24 cellular contexts compared by ENCODE assay signal in the genomic region with DNA sequence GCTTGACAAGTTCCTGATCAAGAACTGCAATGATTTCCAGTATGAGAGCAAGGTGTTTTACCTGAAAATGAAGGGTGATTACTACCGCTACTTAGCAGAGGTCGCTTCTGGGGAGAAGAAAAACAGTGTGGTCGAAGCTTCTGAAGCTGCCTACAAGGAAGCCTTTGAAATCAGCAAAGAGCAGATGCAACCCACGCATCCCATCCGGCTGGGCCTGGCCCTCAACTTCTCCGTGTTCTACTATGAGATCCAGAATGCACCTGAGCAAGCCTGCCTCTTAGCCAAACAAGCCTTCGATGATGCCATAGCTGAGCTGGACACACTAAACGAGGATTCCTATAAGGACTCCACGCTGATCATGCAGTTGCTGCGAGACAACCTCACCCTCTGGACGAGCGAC. TPM values are rescaled to one million over a fixed set of nuclear protein-coding genes. Genes with fewer than 3 reads are reported as not detected.
DNase-seq lines count a peak whose midpoint lies in the region; ATAC-seq, FAIRE-seq and TF ChIP-seq lines count a peak whose summit lies in the region.
"Had no signal": no experiment of that assay in that cellular context is flagged by ENCODE, and none has a peak within 500 bp of the region (broad histone marks: within the 10 kb centered on the region; RNA-seq: fewer than 3 reads in every experiment).

No MANE protein-coding gene starts in this region.

- H3K4me3 ChIP-seq in CD4-positive, alpha-beta memory T cell (ENCODE audit: low read length in 2 of 2) = no peak overlapping the region
- H3K4me3 ChIP-seq in kidney (ENCODE audit: low read length in 2 of 2) (no peak overlapping the region), GM23338 (no peak overlapping the region)
- H3K4me3 ChIP-seq: A549; BLaER1 treated with 17β-estradiol and CSF1 and Interleukin-3, amounts not matched to agents 10 nM and 100 nM; prostate gland; skin epidermis had no signal

- POLR2A ChIA-PET in CD4-positive, alpha-beta memory T cell (lab: Charles Lee; ENCODE audit: partially characterized antibody) = interaction anchor here (1.2 to 5.4 kb wide), 4 partner anchors 11 to 294 kb away, joined by 4 to 87 read pairs (median 9); partner anchors contain the start of genes PISD and YWHAH

- H3K9ac ChIP-seq in kidney (ENCODE audit: low read length in 2 of 2) = no peak overlapping the region
- H3K9ac ChIP-seq: BLaER1 treated with 17β-estradiol and CSF1 and Interleukin-3, amounts not matched to agents 10 nM and 100 nM had no signal

- no peaks in the 10 kb centered on the region for H3K9me3 ChIP-seq in CD4-positive, alpha-beta memory T cell (ENCODE audit: control insufficient read depth in 1 of 2, low read length in 2 of 2)
- no peaks in the 10 kb centered on the region for H3K9me3 ChIP-seq in kidney (ENCODE audit: control insufficient read depth in 1 of 2, low read length in 2 of 2)
- H3K9me3 ChIP-seq: A549; BLaER1 treated with 17β-estradiol and CSF1 and Interleukin-3, amounts not matched to agents 10 nM and 100 nM; prostate gland had no signal

- H3K27me3 Mint-ChIP-seq in activated CD4-positive, alpha-beta T cell treated with anti-CD3 and anti-CD28 coated beads, Interleukin-2, amount 10 ng/mL, durations not matched to agents 24 days and 14 days = no peaks in the 10 kb centered on the region
- H3K27me3 Mint-ChIP-seq in CD4-positive, alpha-beta memory T cell = no peaks in the 10 kb centered on the region
- peaks cover 2% of the 10 kb centered on the region for H3K27me3 Mint-ChIP-seq in activated T-helper 1 cell treated with anti-CD3 and anti-CD28 coated beads, Interleukin-12 subunit alpha, Interleukin-12 subunit beta, Interleukin-2, Interleukin-4 antibody, amounts not matched to agents 30 ng/mL and 10 ng/mL and 1 ng/mL, durations not matched to agents 14 hours and 24 hours and 36 hours (ENCODE audit: insufficient read depth)
- H3K27me3 Mint-ChIP-seq in GM23338 (ENCODE audit: insufficient read depth, low read depth, poor library complexity) = peaks cover 7% of the 10 kb centered on the region

- no peak overlapping the region for H3K4me2 ChIP-seq in GM23338
- H3K4me2 ChIP-seq: A549; BLaER1 treated with 17β-estradiol and CSF1 and Interleukin-3, amounts not matched to agents 10 nM and 100 nM had no signal

- DNase-seq in activated CD4-positive, alpha-beta T cell treated with anti-CD3 and anti-CD28 coated beads, Interleukin-2, amount 10 ng/mL, durations not matched to agents 24 days and 14 days = no peak
- DNase-seq in activated CD4-positive, alpha-beta T cell treated with anti-CD3 and anti-CD28 coated beads for 48 hours = no peak
- peak in 4 of 5 donors; percentile 24 to 35 (median 30) for DNase-seq in CD4-positive, alpha-beta memory T cell
- DNase-seq in activated T-helper 1 cell treated with anti-CD3 and anti-CD28 coated beads, Interleukin-12 subunit alpha, Interleukin-12 subunit beta, Interleukin-2, Interleukin-4 antibody, amounts not matched to agents 30 ng/mL and 10 ng/mL and 1 ng/mL, durations not matched to agents 14 hours and 24 hours and 36 hours (ENCODE audit: low spot score) = no peak
- peak; percentile 26 for DNase-seq in kidney
- no peak for DNase-seq in GM23338 (ENCODE audit: low spot score)
- DNase-seq: amygdala; effector CD4-positive, alpha-beta T cell; GF-D8; Karpas-422; NCI-H2029 treated with DMSO at 0.1 percent for 48 hours; NCI-H446 treated with DMSO at 0.1 percent for 48 hours; nephron progenitor cell; SHP77; stimulated activated CD4-positive, alpha-beta T cell treated with anti-CD3 and anti-CD28 coated beads, Interleukin-4, amount 100 ng/mL, for 24 hours; substantia nigra had no signal

- ATAC-seq in GM23338 (no peak), HG03457 (IDR thresholded peaks at IDR 0.05; ENCODE audit: unreplicated experiment) (no peak), GM18861 (IDR thresholded peaks at IDR 0.05; ENCODE audit: unreplicated experiment) (no peak)
- ATAC-seq: A549, left colon had no signal

- no peaks in the 10 kb centered on the region for H3K36me3 ChIP-seq in CD4-positive, alpha-beta memory T cell (ENCODE audit: insufficient read depth, low read length)
- peaks cover 7 to 18% of the 10 kb centered on the region in 2 donors for H3K36me3 ChIP-seq in kidney (ENCODE audit: control insufficient read depth in 1 of 2, insufficient read depth in 2 of 2, low read length in 2 of 2)
- peaks cover 12% of the 10 kb centered on the region for H3K36me3 ChIP-seq in GM23338 (ENCODE audit: insufficient read depth)
- H3K36me3 ChIP-seq: prostate gland had no signal

- H3F3A ChIP-seq in GM23338 (replicated peaks; ENCODE audit: low read depth) = peaks cover 10% of the 10 kb centered on the region; the same call in 1 of the 2 replicates

- H3K4me3 Mint-ChIP-seq in activated CD4-positive, alpha-beta T cell treated with anti-CD3 and anti-CD28 coated beads, Interleukin-2, amount 10 ng/mL, durations not matched to agents 24 days and 14 days = no peak overlapping the region
- H3K4me3 Mint-ChIP-seq in CD4-positive, alpha-beta memory T cell = peak overlapping the region; percentile 44 to 70 (median 61)
- no peak overlapping the region for H3K4me3 Mint-ChIP-seq in activated T-helper 1 cell treated with anti-CD3 and anti-CD28 coated beads, Interleukin-12 subunit alpha, Interleukin-12 subunit beta, Interleukin-2, Interleukin-4 antibody, amounts not matched to agents 30 ng/mL and 10 ng/mL and 1 ng/mL, durations not matched to agents 14 hours and 24 hours and 36 hours
- H3K4me3 Mint-ChIP-seq in GM23338 = no peak overlapping the region
- H3K4me3 Mint-ChIP-seq: nephron progenitor cell had no signal

- no peak for FAIRE-seq in kidney (lab: Jason Lieb, UNC)
- FAIRE-seq: A549, H1 had no signal

- peak overlapping the region; percentile 61 for H3K27ac ChIP-seq in CD4-positive, alpha-beta memory T cell (ENCODE audit: low read depth, low read length)
- H3K27ac ChIP-seq in kidney (ENCODE audit: low read depth in 2 of 2, low read length in 2 of 2) = no peak overlapping the region
- no peak overlapping the region for H3K27ac ChIP-seq in GM23338 (ENCODE audit: low read depth)
- H3K27ac ChIP-seq: A549; BLaER1 treated with 17β-estradiol and CSF1 and Interleukin-3, amounts not matched to agents 10 nM and 100 nM; prostate gland had no signal

- peaks cover 49% of the 10 kb centered on the region for H3K36me3 Mint-ChIP-seq in activated CD4-positive, alpha-beta T cell treated with anti-CD3 and anti-CD28 coated beads, Interleukin-2, amount 10 ng/mL, durations not matched to agents 24 days and 14 days (ENCODE audit: low read depth)
- peaks cover 11 to 24% of the 10 kb centered on the region in 2 donors for H3K36me3 Mint-ChIP-seq in CD4-positive, alpha-beta memory T cell
- H3K36me3 Mint-ChIP-seq in activated T-helper 1 cell treated with anti-CD3 and anti-CD28 coated beads, Interleukin-12 subunit alpha, Interleukin-12 subunit beta, Interleukin-2, Interleukin-4 antibody, amounts not matched to agents 30 ng/mL and 10 ng/mL and 1 ng/mL, durations not matched to agents 14 hours and 24 hours and 36 hours (ENCODE audit: low read depth) = peaks cover 38% of the 10 kb centered on the region
- H3K36me3 Mint-ChIP-seq in GM23338 (ENCODE audit: low read depth) = peaks cover 50% of the 10 kb centered on the region

- no peaks in the 10 kb centered on the region for H3K9me2 ChIP-seq in GM23338 (ENCODE audit: insufficient read depth)

- H3K4me1 ChIP-seq in CD4-positive, alpha-beta memory T cell (ENCODE audit: insufficient read depth, low read length) = peaks cover 86% of the 10 kb centered on the region
- H3K4me1 ChIP-seq in kidney (ENCODE audit: control insufficient read depth in 1 of 2, insufficient read depth in 1 of 2, low read depth in 1 of 2, low read length in 2 of 2) (peaks cover 6 to 8% of the 10 kb centered on the region in 2 donors), GM23338 (ENCODE audit: insufficient read depth) (peaks cover 31% of the 10 kb centered on the region)
- H3K4me1 ChIP-seq: prostate gland had no signal

- peaks cover 50% of the 10 kb centered on the region for H3K79me2 ChIP-seq in GM23338 (replicated peaks; ENCODE audit: insufficient read depth)

- CTCF ChIA-PET in CD4-positive, alpha-beta memory T cell (lab: Charles Lee; ENCODE audit: partially characterized antibody) = interaction anchor here (1.0 to 10.4 kb wide), 5 partner anchors 9 to 519 kb away, joined by 3 to 95 read pairs (median 18); partner anchors contain the start of genes FBXO7 and YWHAH

- intact Hi-C loops in activated CD4-positive, alpha-beta T cell treated with anti-CD3 and anti-CD28 coated beads, Interleukin-2, amount 10 ng/mL, durations not matched to agents 24 days and 14 days (cut with micrococcal nuclease) = no loop called here
- intact Hi-C loops in CD4-positive, alpha-beta memory T cell (cut with micrococcal nuclease) = no loop called here
- intact Hi-C loops in activated T-helper 1 cell treated with anti-CD3 and anti-CD28 coated beads, Interleukin-12 subunit alpha, Interleukin-12 subunit beta, Interleukin-2, Interleukin-4 antibody, amounts not matched to agents 30 ng/mL and 10 ng/mL and 1 ng/mL, durations not matched to agents 14 hours and 24 hours and 36 hours (cut with micrococcal nuclease) = no loop called here
- intact Hi-C loops in kidney (cut with DNase I) = no loop called here

- no peaks in the 10 kb centered on the region for H3K27me3 ChIP-seq in CD4-positive, alpha-beta memory T cell (ENCODE audit: insufficient read depth, low read length)
- H3K27me3 ChIP-seq in GM23338 (ENCODE audit: insufficient read depth) = no peaks in the 10 kb centered on the region
- H3K27me3 ChIP-seq: BLaER1 treated with 17β-estradiol and CSF1 and Interleukin-3, amounts not matched to agents 10 nM and 100 nM had no signal

- H3K27ac Mint-ChIP-seq in activated CD4-positive, alpha-beta T cell treated with anti-CD3 and anti-CD28 coated beads, Interleukin-2, amount 10 ng/mL, durations not matched to agents 24 days and 14 days = peak overlapping the region; percentile 70
- H3K27ac Mint-ChIP-seq in CD4-positive, alpha-beta memory T cell = peak overlapping the region; percentile 81 to 99 (median 96)
- peak overlapping the region; percentile 49 for H3K27ac Mint-ChIP-seq in activated T-helper 1 cell treated with anti-CD3 and anti-CD28 coated beads, Interleukin-12 subunit alpha, Interleukin-12 subunit beta, Interleukin-2, Interleukin-4 antibody, amounts not matched to agents 30 ng/mL and 10 ng/mL and 1 ng/mL, durations not matched to agents 14 hours and 24 hours and 36 hours
- no peak overlapping the region for H3K27ac Mint-ChIP-seq in GM23338

- peaks cover 50% of the 10 kb centered on the region for H4K20me1 ChIP-seq in GM23338 (replicated peaks; ENCODE audit: insufficient read depth)

- TF ChIP-seq CTCF in kidney (IDR thresholded peaks at IDR 0.05; ENCODE audit: borderline replicate concordance, extremely low read depth, insufficient read depth) = no peak
- no peak for TF ChIP-seq CTCF in GM23338 (conservative IDR thresholded peaks at IDR 0.05; ENCODE audit: low read depth in 2 of 2)

- no peak overlapping the region for H2AFZ ChIP-seq in GM23338

- no peaks in the 10 kb centered on the region for H3K9me3 Mint-ChIP-seq in activated CD4-positive, alpha-beta T cell treated with anti-CD3 and anti-CD28 coated beads, Interleukin-2, amount 10 ng/mL, durations not matched to agents 24 days and 14 days
- H3K9me3 Mint-ChIP-seq in CD4-positive, alpha-beta memory T cell = no peaks in the 10 kb centered on the region
- H3K9me3 Mint-ChIP-seq in activated T-helper 1 cell treated with anti-CD3 and anti-CD28 coated beads, Interleukin-12 subunit alpha, Interleukin-12 subunit beta, Interleukin-2, Interleukin-4 antibody, amounts not matched to agents 30 ng/mL and 10 ng/mL and 1 ng/mL, durations not matched to agents 14 hours and 24 hours and 36 hours = no peaks in the 10 kb centered on the region
- no peaks in the 10 kb centered on the region for H3K9me3 Mint-ChIP-seq in GM23338
- H3K9me3 Mint-ChIP-seq: nephron progenitor cell had no signal

- peaks cover 50% of the 10 kb centered on the region for H3K4me1 Mint-ChIP-seq in activated CD4-positive, alpha-beta T cell treated with anti-CD3 and anti-CD28 coated beads, Interleukin-2, amount 10 ng/mL, durations not matched to agents 24 days and 14 days
- H3K4me1 Mint-ChIP-seq in CD4-positive, alpha-beta memory T cell = peaks cover 64 to 95% (median 76%) of the 10 kb centered on the region in 4 donors
- H3K4me1 Mint-ChIP-seq in activated T-helper 1 cell treated with anti-CD3 and anti-CD28 coated beads, Interleukin-12 subunit alpha, Interleukin-12 subunit beta, Interleukin-2, Interleukin-4 antibody, amounts not matched to agents 30 ng/mL and 10 ng/mL and 1 ng/mL, durations not matched to agents 14 hours and 24 hours and 36 hours (ENCODE audit: low read depth) = peaks cover 55% of the 10 kb centered on the region
- peaks cover 45% of the 10 kb centered on the region for H3K4me1 Mint-ChIP-seq in GM23338

RNA-seq across cellular contexts. Expression of gene YWHAH, which starts 12.0 kb away (rescaled TPM):
- 138 and 141 TPM in 2 replicates for total RNA-seq in activated CD4-positive, alpha-beta T cell treated with anti-CD3 and anti-CD28 coated beads, Interleukin-2, amount 10 ng/mL, durations not matched to agents 24 days and 14 days
- total RNA-seq in CD4-positive, alpha-beta memory T cell = 10 to 100 TPM; 48.0 to 57.0 TPM
- polyA plus RNA-seq in CD4-positive, alpha-beta memory T cell = 100 to 1,000 TPM in 1 of 2 donors, 10 to 100 TPM in 1; 99.3 to 126 TPM
- 128 and 139 TPM in 2 replicates for total RNA-seq in activated T-helper 1 cell treated with anti-CD3 and anti-CD28 coated beads, Interleukin-12 subunit alpha, Interleukin-12 subunit beta, Interleukin-2, Interleukin-4 antibody, amounts not matched to agents 30 ng/mL and 10 ng/mL and 1 ng/mL, durations not matched to agents 14 hours and 24 hours and 36 hours
- total RNA-seq in kidney = 274 TPM
- 82.0 TPM for polyA plus RNA-seq in kidney (ENCODE audit: insufficient read depth, low read depth, low replicate concordance)
- total RNA-seq in GM23338 (2014; rRNA removed; shearing (Covaris generic)) = 263 and 277 TPM in 2 replicates
- polyA plus RNA-seq in GM23338 (2016; fragmentation: Nextera tagmentation; extraction: Ambion mirVana) = 254 and 283 TPM in 2 replicates

Comparison
In these comparisons a context has a peak if more than half of its experiments do, and no peak if none do; other contexts are left out.
1. DNase-seq: peak in CD4-positive, alpha-beta memory T cell (4 of 5) and kidney (single experiment); none in activated CD4-positive, alpha-beta T cell treated with anti-CD3 and anti-CD28 coated beads, Interleukin-2, amount 10 ng/mL, durations not matched to agents 24 days and 14 days (single experiment), activated CD4-positive, alpha-beta T cell treated with anti-CD3 and anti-CD28 coated beads for 48 hours (single experiment), activated T-helper 1 cell treated with anti-CD3 and anti-CD28 coated beads, Interleukin-12 subunit alpha, Interleukin-12 subunit beta, Interleukin-2, Interleukin-4 antibody, amounts not matched to agents 30 ng/mL and 10 ng/mL and 1 ng/mL, durations not matched to agents 14 hours and 24 hours and 36 hours (single experiment) and GM23338 (single experiment).
2. H3K4me3 Mint-ChIP-seq: peak in CD4-positive, alpha-beta memory T cell (8 of 8); none in activated CD4-positive, alpha-beta T cell treated with anti-CD3 and anti-CD28 coated beads, Interleukin-2, amount 10 ng/mL, durations not matched to agents 24 days and 14 days (single experiment), activated T-helper 1 cell treated with anti-CD3 and anti-CD28 coated beads, Interleukin-12 subunit alpha, Interleukin-12 subunit beta, Interleukin-2, Interleukin-4 antibody, amounts not matched to agents 30 ng/mL and 10 ng/mL and 1 ng/mL, durations not matched to agents 14 hours and 24 hours and 36 hours (single experiment) and GM23338 (single experiment).